In the genomic region with DNA sequence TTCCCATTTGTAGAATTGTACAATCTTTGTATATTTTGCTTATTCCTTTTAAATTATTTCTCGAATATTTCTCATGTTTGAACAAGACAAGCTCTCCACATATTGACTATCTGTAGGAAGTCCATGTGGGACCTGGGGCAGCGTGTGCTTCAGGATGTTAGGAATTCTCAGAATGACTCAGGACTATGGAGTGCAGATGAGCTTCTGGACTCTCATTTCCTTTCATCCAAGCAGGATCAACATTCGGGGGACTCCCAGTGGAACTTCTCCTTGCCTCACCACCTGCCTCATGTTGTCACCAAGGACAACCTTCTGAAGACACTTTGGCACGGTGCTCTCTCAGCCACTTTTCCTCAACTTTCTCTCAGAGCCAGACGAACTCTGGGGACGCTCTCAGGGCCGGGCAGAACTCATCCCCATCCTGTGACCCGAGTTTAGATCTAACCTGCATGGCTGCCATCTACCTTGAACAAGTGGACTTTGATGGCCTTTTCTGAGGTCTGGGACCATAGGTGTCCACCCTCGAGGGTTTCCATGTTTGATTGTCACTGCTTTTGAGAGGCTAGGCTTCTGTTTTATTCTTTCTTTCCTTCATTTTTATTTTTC, we compare ENCODE assay signal across 19 cellular contexts.
DNase-seq lines count a peak whose midpoint lies in the region; ATAC-seq and TF ChIP-seq lines count a peak whose summit lies in the region.
"Had no signal": no experiment of that assay in that cellular context is flagged by ENCODE, and none has a peak within 500 bp of the region (broad histone marks: within the 10 kb centered on the region; RNA-seq: fewer than 3 reads in every experiment).

No MANE protein-coding gene starts in this region.

- BruUV-seq in PC-9 (replicated peaks; lab: Mats Ljungman, UMichigan), result no TSS peak

- POLR2A ChIA-PET in PC-9 (lab: Charles Lee; ENCODE audit: unreplicated experiment), result interaction anchor here (0.7 to 0.9 kb wide), 2 partner anchors 72 to 132 kb away, joined by 5 to 7 read pairs; no protein-coding TSS in a partner anchor

- no peak overlapping the region for H2AFZ ChIP-seq in PC-9

- H3K9me3 Mint-ChIP-seq in HFFc6, result no peaks in the 10 kb centered on the region
- H3K9me3 Mint-ChIP-seq: activated CD8-positive, alpha-beta T cell treated with anti-CD3 and anti-CD28 coated beads for 36 hours had no signal

- H3K79me2 ChIP-seq in PC-9 (ENCODE audit: low read depth), result no peaks in the 10 kb centered on the region

- H3K4me2 ChIP-seq in PC-9, result no peak overlapping the region
- H3K4me2 ChIP-seq: BLaER1 treated with 17β-estradiol and CSF1 and Interleukin-3, amounts not matched to agents 10 nM and 100 nM had no signal

- H3K36me3 ChIP-seq in heart right ventricle (no peaks in the 10 kb centered on the region), PC-9 (ENCODE audit: low read depth) (no peaks in the 10 kb centered on the region)
- H3K36me3 ChIP-seq: BLaER1 treated with 17β-estradiol and CSF1 and Interleukin-3, amounts not matched to agents 10 nM and 100 nM had no signal

- intact Hi-C loops in heart right ventricle (cut with DNase I), result no loop called here
- intact Hi-C loops in PC-9 (cut with micrococcal nuclease; ENCODE audit: unreplicated experiment), result loop anchor here (10.0 kb wide), 1 partner anchor 670 kb away; no protein-coding TSS in a partner anchor

- H3K27me3 ChIP-seq in heart right ventricle (peaks cover 0 to 10% (median 0%) of the 10 kb centered on the region in 7 donors), PC-9 (ENCODE audit: insufficient read depth, low read depth) (no peaks in the 10 kb centered on the region)
- H3K27me3 ChIP-seq: BLaER1 treated with 17β-estradiol and CSF1 and Interleukin-3, amounts not matched to agents 10 nM and 100 nM had no signal

- H3K9me3 ChIP-seq in heart right ventricle, result no peaks in the 10 kb centered on the region
- no peaks in the 10 kb centered on the region for H3K9me3 ChIP-seq in PC-9 (ENCODE audit: insufficient read depth, low read depth)
- H3K9me3 ChIP-seq: BLaER1 treated with 17β-estradiol and CSF1 and Interleukin-3, amounts not matched to agents 10 nM and 100 nM had no signal

- no peaks in the 10 kb centered on the region for H4K20me1 ChIP-seq in PC-9 (ENCODE audit: insufficient read depth)
- H4K20me1 ChIP-seq: BLaER1 treated with 17β-estradiol and CSF1 and Interleukin-3, amounts not matched to agents 10 nM and 100 nM had no signal

- no peak for ATAC-seq in heart right ventricle
- ATAC-seq: activated CD8-positive, alpha-beta T cell treated with anti-CD3 and anti-CD28 coated beads for 36 hours; stimulated activated naive CD8-positive, alpha-beta T cell treated with anti-CD3 and anti-CD28 coated beads, Interleukin-15, Interleukin-2, amounts not matched to agents 100 U/mL and 50 U/mL, for 24 hours had no signal

- 69 to 83% methylated on average over 9 of the region's 9 CpGs for WGBS in heart right ventricle, 2 donors

- H3K4me1 ChIP-seq in heart right ventricle, result no peaks in the 10 kb centered on the region
- peaks cover 32% of the 10 kb centered on the region for H3K4me1 ChIP-seq in PC-9 (replicated peaks; ENCODE audit: insufficient read depth)
- H3K4me1 ChIP-seq: BLaER1 treated with 17β-estradiol and CSF1 and Interleukin-3, amounts not matched to agents 10 nM and 100 nM had no signal

- no peaks in the 10 kb centered on the region for H3K36me3 Mint-ChIP-seq in HFFc6 (ENCODE audit: low read depth)
- H3K36me3 Mint-ChIP-seq: IgD-negative memory B cell, immature natural killer cell had no signal

- H3K27ac Mint-ChIP-seq in HFFc6, result peak overlapping the region; percentile 72
- H3K27ac Mint-ChIP-seq: activated CD8-positive, alpha-beta T cell treated with anti-CD3 and anti-CD28 coated beads for 36 hours; immature natural killer cell had no signal

- CTCF ChIA-PET in PC-9 (lab: Charles Lee), result interaction anchor here (0.7 kb wide), 1 partner anchor 13 kb away, joined by 3 read pairs; no protein-coding TSS in a partner anchor

- H3K9me2 ChIP-seq in PC-9 (ENCODE audit: insufficient read depth), result no peaks in the 10 kb centered on the region

- H3F3A ChIP-seq in PC-9 (ENCODE audit: insufficient read depth, low read depth), result peaks cover 13% of the 10 kb centered on the region; the same call in 1 of the 2 replicates

- peak overlapping the region; percentile 79 for H3K4me3 Mint-ChIP-seq in HFFc6
- H3K4me3 Mint-ChIP-seq: activated CD8-positive, alpha-beta T cell treated with anti-CD3 and anti-CD28 coated beads for 36 hours; central memory CD8-positive, alpha-beta T cell; immature natural killer cell had no signal

- TF ChIP-seq CTCF in HFFc6 (IDR thresholded peaks at IDR 0.05), result no peak
- no peak for TF ChIP-seq CTCF in heart right ventricle (IDR thresholded peaks at IDR 0.05)
- no peak for TF ChIP-seq CTCF in PC-9 (conservative IDR thresholded peaks at IDR 0.05)

- H3K27ac ChIP-seq in heart right ventricle, result no peak overlapping the region
- no peak overlapping the region for H3K27ac ChIP-seq in PC-9
- H3K27ac ChIP-seq: BLaER1 treated with 17β-estradiol and CSF1 and Interleukin-3, amounts not matched to agents 10 nM and 100 nM had no signal

- peak; percentile 63 for DNase-seq in AG08395 (ENCODE audit: low spot score)
- DNase-seq in HFFc6, result peak; percentile 48
- DNase-seq in amniotic epithelial cell (ENCODE audit: low read depth), result peak; percentile 74
- peak; percentile 67 for DNase-seq in iris pigment epithelial cell (ENCODE audit: low read depth)
- no peak for DNase-seq in heart right ventricle
- no peak for DNase-seq in PC-9
- DNase-seq in medulla oblongata (ENCODE audit: extremely low spot score), result no peak
- DNase-seq in NCI-H1092 treated with DMSO at 0.1 percent for 48 hours (lab: John Stamatoyannopoulos, UW), result no peak
- DNase-seq: activated CD8-positive, alpha-beta T cell treated with anti-CD3 and anti-CD28 coated beads for 36 hours; erythroblast; immature natural killer cell; NCI-H1417; NCI-H510A; OCI-M1; stimulated activated naive CD8-positive, alpha-beta T cell treated with anti-CD3 and anti-CD28 coated beads, Interleukin-15, Interleukin-2, amounts not matched to agents 100 U/mL and 50 U/mL, for 24 hours; T1000 had no signal

- H3K27me3 Mint-ChIP-seq in HFFc6 (ENCODE audit: insufficient read depth), result no peaks in the 10 kb centered on the region

- peaks cover 56% of the 10 kb centered on the region for H3K4me1 Mint-ChIP-seq in HFFc6 (ENCODE audit: low read depth)
- H3K4me1 Mint-ChIP-seq: central memory CD8-positive, alpha-beta T cell; immature natural killer cell had no signal

- H3K4me3 ChIP-seq in heart right ventricle (no peak overlapping the region), PC-9 (no peak overlapping the region)
- H3K4me3 ChIP-seq: BLaER1 treated with 17β-estradiol and CSF1 and Interleukin-3, amounts not matched to agents 10 nM and 100 nM had no signal

Comparison
In these comparisons a context has a peak if more than half of its experiments do, and no peak if none do; other contexts are left out.
1. DNase-seq: peak in AG08395 (single experiment), HFFc6 (single experiment), amniotic epithelial cell (single experiment) and iris pigment epithelial cell (single experiment); none in heart right ventricle (0 of 2), PC-9 (0 of 2), medulla oblongata (single experiment) and NCI-H1092 treated with DMSO at 0.1 percent for 48 hours (single experiment).